Comparison of ENCODE assay signal across 11 cellular contexts in the genomic region with DNA sequence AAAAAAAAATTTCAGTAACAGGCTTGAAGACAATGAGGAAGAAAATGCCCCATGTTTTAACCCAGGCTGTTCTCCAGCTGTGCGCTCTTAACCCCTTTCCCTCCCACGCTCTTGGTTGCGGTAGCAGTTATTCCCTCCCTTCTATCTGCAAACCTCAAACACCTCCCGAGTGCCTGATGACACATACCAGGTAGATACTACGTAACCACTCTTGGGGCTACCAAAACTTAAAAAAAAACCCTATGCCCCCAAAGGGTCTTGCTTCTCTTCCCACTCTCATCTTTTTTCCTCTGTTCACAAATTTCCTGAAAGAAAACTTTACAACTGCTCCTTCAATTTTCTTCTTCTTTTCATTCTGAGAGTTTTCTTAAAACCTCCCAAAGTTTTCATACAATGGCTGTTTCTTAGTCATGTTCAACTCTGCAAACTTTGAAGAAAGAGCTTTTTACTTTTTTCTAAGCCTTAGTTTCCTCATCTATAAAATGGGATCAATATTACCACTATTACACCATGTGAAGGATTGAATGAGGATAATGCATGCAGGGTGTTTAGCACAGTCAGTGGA.
DNase-seq lines count a peak whose midpoint lies in the region; ATAC-seq lines count a peak whose summit lies in the region.
"Had no signal": no experiment of that assay in that cellular context is flagged by ENCODE, and none has a peak within 500 bp of the region (broad histone marks: within the 10 kb centered on the region; RNA-seq: fewer than 3 reads in every experiment).

No MANE protein-coding gene starts in this region.

- ATAC-seq in central memory CD8-positive, alpha-beta T cell (replicated peaks; ENCODE audit: extremely low read depth, poor library complexity, severe bottlenecking) = no peak
- ATAC-seq in HG03565 (IDR thresholded peaks at IDR 0.05; ENCODE audit: unreplicated experiment) (no peak), HG03039 (IDR thresholded peaks at IDR 0.05; ENCODE audit: unreplicated experiment) (no peak)

- peak overlapping the region; percentile 60 for H3K27ac Mint-ChIP-seq in central memory CD8-positive, alpha-beta T cell (ENCODE audit: low read depth)
- H3K27ac Mint-ChIP-seq: dendritic cell treated with granulocyte-macrophage colony-stimulating factor and Interleukin-4, amounts not matched to agents 40 ng/mL and 50 ng/mL, for 4 days had no signal

- H3K27me3 Mint-ChIP-seq in central memory CD8-positive, alpha-beta T cell = no peaks in the 10 kb centered on the region

- no peaks in the 10 kb centered on the region for H3K4me1 Mint-ChIP-seq in central memory CD8-positive, alpha-beta T cell

- no peaks in the 10 kb centered on the region for H3K9me3 Mint-ChIP-seq in central memory CD8-positive, alpha-beta T cell
- H3K9me3 Mint-ChIP-seq: dendritic cell treated with granulocyte-macrophage colony-stimulating factor and Interleukin-4, amounts not matched to agents 40 ng/mL and 50 ng/mL, for 4 days had no signal

- peaks cover 5% of the 10 kb centered on the region for H3K36me3 Mint-ChIP-seq in central memory CD8-positive, alpha-beta T cell (ENCODE audit: insufficient read depth)

- peak; percentile 9 to 15 for DNase-seq in activated CD4-positive, alpha-beta T cell treated with anti-CD3 and anti-CD28 coated beads for 24 hours (ENCODE audit: low read depth in 2 of 2)
- no peak for DNase-seq in activated CD4-positive, alpha-beta T cell treated with anti-CD3 and anti-CD28 coated beads for 1 hour
- peak; percentile 18 to 20 for DNase-seq in activated CD4-positive, alpha-beta T cell treated with anti-CD3 and anti-CD28 coated beads, Interleukin-2, amount 50 U/mL, for 4 hours
- DNase-seq in central memory CD8-positive, alpha-beta T cell (ENCODE audit: low spot score in 2 of 2) = no peak
- DNase-seq in stimulated activated CD4-positive, alpha-beta T cell treated with anti-CD3 and anti-CD28 coated beads, TNF-alpha, amount 100 ng/mL, for 48 hours (ENCODE audit: low read depth in 3 of 3) = peak in 2 of 3 donors; percentile 33 to 44
- no peak for DNase-seq in NCI-H146 treated with DMSO at 0.1 percent for 48 hours (lab: John Stamatoyannopoulos, UW; ENCODE audit: unreplicated experiment)
- DNase-seq: NCI-H1436, NCI-H526 had no signal

- no peak overlapping the region for H3K4me3 Mint-ChIP-seq in central memory CD8-positive, alpha-beta T cell
- H3K4me3 Mint-ChIP-seq: dendritic cell treated with granulocyte-macrophage colony-stimulating factor and Interleukin-4, amounts not matched to agents 40 ng/mL and 50 ng/mL, for 4 days had no signal

Comparison
In these comparisons a context has a peak if more than half of its experiments do, and no peak if none do; other contexts are left out.
1. DNase-seq: peak in activated CD4-positive, alpha-beta T cell treated with anti-CD3 and anti-CD28 coated beads for 24 hours (2 of 2), activated CD4-positive, alpha-beta T cell treated with anti-CD3 and anti-CD28 coated beads, Interleukin-2, amount 50 U/mL, for 4 hours (2 of 2) and stimulated activated CD4-positive, alpha-beta T cell treated with anti-CD3 and anti-CD28 coated beads, TNF-alpha, amount 100 ng/mL, for 48 hours (2 of 3); none in activated CD4-positive, alpha-beta T cell treated with anti-CD3 and anti-CD28 coated beads for 1 hour (single experiment), central memory CD8-positive, alpha-beta T cell (0 of 2) and NCI-H146 treated with DMSO at 0.1 percent for 48 hours (single experiment).